Comparison of ENCODE assay signal across 8 cellular contexts in the genomic region with DNA sequence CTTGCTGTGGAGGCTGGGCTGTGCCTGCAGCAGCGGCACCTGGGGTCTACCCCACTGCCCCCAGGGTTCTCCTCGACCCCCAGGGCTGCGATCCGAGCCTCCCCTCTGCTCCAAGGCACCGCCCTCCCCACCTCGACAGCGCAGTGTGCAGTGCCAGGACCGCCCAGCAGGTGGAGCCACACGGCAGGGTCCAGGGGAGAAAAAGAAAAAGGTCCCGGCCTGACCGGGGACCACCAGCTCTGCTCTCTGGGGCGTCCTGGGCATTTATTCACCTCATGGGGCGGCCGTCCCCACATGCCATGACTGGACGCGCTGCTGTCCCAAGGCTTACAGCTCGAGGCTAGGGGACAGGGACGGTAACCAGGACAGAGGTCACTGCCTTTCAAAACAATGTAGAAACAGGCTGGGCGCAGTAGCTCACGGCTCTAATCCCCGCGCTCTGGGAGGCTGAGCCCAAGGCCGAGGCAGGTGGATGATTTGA. TPM values are rescaled to one million over a fixed set of nuclear protein-coding genes. Genes with fewer than 3 reads are reported as not detected.
A peak's percentile ranks its signal among the peaks of the same experiment; 100 is the strongest.
DNase-seq lines count a peak whose midpoint lies in the region; ATAC-seq and TF ChIP-seq lines count a peak whose summit lies in the region.

No MANE protein-coding gene starts in this region.

- no TSS peak for BruUV-seq in OCI-LY7 (replicated peaks; lab: Mats Ljungman, UMichigan)

- peaks cover 31% of the 10 kb centered on the region; the same call in 1 of the 2 replicates for H3K36me3 ChIP-seq in OCI-LY7 (ENCODE audit: insufficient read depth, low read length)

- H3K36me3 Mint-ChIP-seq in activated naive CD4-positive, alpha-beta T cell treated with anti-CD3 and anti-CD28 coated beads for 36 hours (ENCODE audit: low read depth), result no peaks in the 10 kb centered on the region

- CTCF ChIA-PET in OCI-LY7 (lab: Charles Lee; ENCODE audit: unreplicated experiment), result interaction anchor here (0.6 to 1.1 kb wide), 4 partner anchors 10 to 85 kb away, joined by 3 to 10 read pairs (median 6); a partner anchor contains a TSS
- CTCF ChIA-PET in activated naive CD4-positive, alpha-beta T cell treated with anti-CD3 and anti-CD28 coated beads for 36 hours (lab: Charles Lee), result interaction anchor here (0.7 to 3.4 kb wide), 15 partner anchors 9 to 245 kb away, joined by 3 to 42 read pairs (median 5); a partner anchor contains a TSS

- no peak overlapping the region for H3K4me3 Mint-ChIP-seq in activated naive CD4-positive, alpha-beta T cell treated with anti-CD3 and anti-CD28 coated beads for 36 hours

- H3K27me3 ChIP-seq in right cardiac atrium (ENCODE audit: control insufficient read depth, insufficient read depth), result no peaks in the 10 kb centered on the region

- H3K4me3 ChIP-seq in GM12865 (ENCODE audit: low read depth, low read length), result no peak overlapping the region
- H3K4me3 ChIP-seq in OCI-LY7 (ENCODE audit: low read depth, low read length, poor library complexity, severe bottlenecking), result no peak overlapping the region
- no peak overlapping the region for H3K4me3 ChIP-seq in right cardiac atrium (ENCODE audit: low read length)

- no peak overlapping the region for H2AFZ ChIP-seq in OCI-LY7 (ENCODE audit: low read length)

- peaks cover 3% of the 10 kb centered on the region for H3K4me1 ChIP-seq in OCI-LY7 (ENCODE audit: insufficient read depth, low read length, poor library complexity, severe bottlenecking)
- H3K4me1 ChIP-seq in right cardiac atrium (ENCODE audit: control insufficient read depth, insufficient read depth, low read length), result peaks cover 8% of the 10 kb centered on the region

- H3K79me2 ChIP-seq in OCI-LY7 (ENCODE audit: insufficient read depth, low read depth, low read length), result peaks cover 44% of the 10 kb centered on the region

- no peaks in the 10 kb centered on the region; the same call in 1 of the 2 replicates for H4K20me1 ChIP-seq in OCI-LY7 (ENCODE audit: insufficient read depth, low read length)

- TF ChIP-seq CTCF in GM12865 (IDR thresholded peaks at IDR 0.05; ENCODE audit: insufficient read depth, low read depth, low read length, missing control alignments) (peak; percentile 93), OCI-LY7 (conservative IDR thresholded peaks at IDR 0.05; ENCODE audit: low read length) (peak; percentile 93)

- 37% methylated on average over 23 of the region's 23 CpGs for WGBS in right cardiac atrium

- no peak overlapping the region for H3K4me2 ChIP-seq in OCI-LY7 (ENCODE audit: low read length)

- no peak overlapping the region for H3K27ac ChIP-seq in OCI-LY7 (ENCODE audit: low read depth, low read length, poor library complexity, severe bottlenecking)
- H3K27ac ChIP-seq in right cardiac atrium (ENCODE audit: low read length), result no peak overlapping the region

- no peak overlapping the region for H3K27ac Mint-ChIP-seq in activated naive CD4-positive, alpha-beta T cell treated with anti-CD3 and anti-CD28 coated beads for 36 hours

- ATAC-seq in right cardiac atrium (peak in 1 of 2 donors; percentile 24), HG02885 (IDR thresholded peaks at IDR 0.05; ENCODE audit: poor library complexity, unreplicated experiment) (no peak), HG02759 (IDR thresholded peaks at IDR 0.05; ENCODE audit: unreplicated experiment) (no peak), GM21381 (IDR thresholded peaks at IDR 0.05; ENCODE audit: unreplicated experiment) (no peak)

- peaks cover 35% of the 10 kb centered on the region for H3K4me1 Mint-ChIP-seq in activated naive CD4-positive, alpha-beta T cell treated with anti-CD3 and anti-CD28 coated beads for 36 hours (ENCODE audit: low read depth)

- DNase-seq in GM12865 (ENCODE audit: low read depth) (peak; percentile 53), OCI-LY7 (ENCODE audit: low spot score) (peak; percentile 50), right cardiac atrium (peak in 2 of 3 donors; percentile 73 to 83)
- DNase-seq in activated naive CD4-positive, alpha-beta T cell treated with anti-CD3 and anti-CD28 coated beads for 36 hours, result peak; percentile 71
- DNase-seq in stimulated activated CD4-positive, alpha-beta T cell treated with anti-CD3 and anti-CD28 coated beads, Interleukin-1b, Interleukin-23, amount 100 ng/mL, for 4 hours (ENCODE audit: low read depth in 2 of 2), result peak; percentile 41 to 53

- H3K27me3 Mint-ChIP-seq in activated naive CD4-positive, alpha-beta T cell treated with anti-CD3 and anti-CD28 coated beads for 36 hours (ENCODE audit: low read depth), result no peaks in the 10 kb centered on the region

- POLR2A ChIA-PET in OCI-LY7 (lab: Charles Lee), result no interaction called here

- H3K9me3 ChIP-seq in OCI-LY7 (ENCODE audit: low read length) (no peaks in the 10 kb centered on the region), right cardiac atrium (ENCODE audit: control insufficient read depth, low read length) (no peaks in the 10 kb centered on the region)

- intact Hi-C loops in OCI-LY7 (cut with micrococcal nuclease; ENCODE audit: unreplicated experiment), result no loop called here
- intact Hi-C loops in activated naive CD4-positive, alpha-beta T cell treated with anti-CD3 and anti-CD28 coated beads for 36 hours (cut with micrococcal nuclease), result no loop called here
- intact Hi-C loops in right cardiac atrium (cut with DNase I), result no loop called here

- no peaks in the 10 kb centered on the region for H3K9me2 ChIP-seq in OCI-LY7 (ENCODE audit: insufficient read depth, low read length)

- H3K9me3 Mint-ChIP-seq in activated naive CD4-positive, alpha-beta T cell treated with anti-CD3 and anti-CD28 coated beads for 36 hours, result no peaks in the 10 kb centered on the region

RNA-seq across cellular contexts. Expression of a gene that starts 10.6 kb away (rescaled TPM):
- 13.9 and 24.0 TPM in 2 replicates for total RNA-seq in OCI-LY7 (2014; rRNA removed; shearing (Covaris generic))
- total RNA-seq in OCI-LY7 (2022) (52.8 and 54.9 TPM in 2 replicates), right cardiac atrium (10 to 100 TPM; 12.8 to 22.1 (median 17.4) TPM)
- total RNA-seq in activated naive CD4-positive, alpha-beta T cell treated with anti-CD3 and anti-CD28 coated beads for 36 hours, result 10 to 100 TPM; 39.8 to 47.6 TPM
- 15.3 TPM for polyA plus RNA-seq in right cardiac atrium

RNA-seq across cellular contexts. Expression of a gene that starts 25.6 kb away (rescaled TPM):
- 5.9 and 7.4 TPM in 2 replicates for total RNA-seq in OCI-LY7 (2014; rRNA removed; shearing (Covaris generic))
- 19.3 and 21.2 TPM in 2 replicates for total RNA-seq in OCI-LY7 (2022)
- total RNA-seq in activated naive CD4-positive, alpha-beta T cell treated with anti-CD3 and anti-CD28 coated beads for 36 hours, result 1 to 10 TPM; 6.1 to 8.4 TPM
- total RNA-seq in right cardiac atrium, result 1 to 10 TPM in 3 of 4 donors, under 1 TPM in 1; 0.53 to 1.9 (median 1.5) TPM
- 0.97 TPM for polyA plus RNA-seq in right cardiac atrium

RNA-seq across cellular contexts. Expression of a gene that starts 25.7 kb away (rescaled TPM):
- 9.4 and 9.6 TPM in 2 replicates for total RNA-seq in OCI-LY7 (2014; rRNA removed; shearing (Covaris generic))
- total RNA-seq in OCI-LY7 (2022) (39.1 and 44.4 TPM in 2 replicates), right cardiac atrium (10 to 100 TPM in 1 of 4 donors, 1 to 10 TPM in 3; 6.4 to 11.1 (median 7.3) TPM)
- total RNA-seq in activated naive CD4-positive, alpha-beta T cell treated with anti-CD3 and anti-CD28 coated beads for 36 hours, result 10 to 100 TPM; 13.5 to 15.0 TPM
- polyA plus RNA-seq in right cardiac atrium, result 4.5 TPM

RNA-seq across cellular contexts. Expression of a gene that starts 47.6 kb away (rescaled TPM):
- total RNA-seq in OCI-LY7 (2014; rRNA removed; shearing (Covaris generic)), result 98.7 and 130 TPM in 2 replicates
- total RNA-seq in OCI-LY7 (2022) (64.2 and 71.3 TPM in 2 replicates), right cardiac atrium (10 to 100 TPM; 64.4 to 71.3 (median 68.3) TPM)
- total RNA-seq in activated naive CD4-positive, alpha-beta T cell treated with anti-CD3 and anti-CD28 coated beads for 36 hours, result 10 to 100 TPM; 79.3 to 79.9 TPM
- 96.0 TPM for polyA plus RNA-seq in right cardiac atrium
